Comparison of ENCODE assay signal across 22 cellular contexts in the genomic region with DNA sequence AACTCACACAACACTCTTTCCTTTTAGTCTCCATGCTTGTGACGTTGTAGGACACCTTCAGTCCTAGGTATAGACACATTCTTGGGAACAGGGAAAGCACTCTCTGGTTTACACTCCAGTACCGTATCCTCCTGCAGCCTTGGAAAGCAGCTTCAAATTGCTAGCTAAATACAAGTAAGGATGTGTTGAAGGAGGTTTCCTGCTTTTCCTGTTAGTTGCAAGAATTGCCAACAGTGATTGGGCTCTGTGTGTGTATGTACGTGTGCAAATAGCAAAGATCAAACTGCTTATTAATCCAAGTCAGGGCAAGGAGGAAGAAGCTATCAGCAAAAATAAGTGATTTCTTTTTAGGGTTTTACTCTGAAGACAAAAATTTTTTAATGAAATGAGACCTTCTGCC. TPM values are rescaled to one million over a fixed set of nuclear protein-coding genes. Genes with fewer than 3 reads are reported as not detected.
DNase-seq lines count a peak whose midpoint lies in the region; ATAC-seq and TF ChIP-seq lines count a peak whose summit lies in the region.
"Had no signal": no experiment of that assay in that cellular context is flagged by ENCODE, and none has a peak within 500 bp of the region (broad histone marks: within the 10 kb centered on the region; RNA-seq: fewer than 3 reads in every experiment).

No MANE protein-coding gene starts in this region.

- H3K36me3 Mint-ChIP-seq in GM23338 (ENCODE audit: low read depth) (no peaks in the 10 kb centered on the region), WTC11 (no peaks in the 10 kb centered on the region)
- H3K36me3 Mint-ChIP-seq in activated CD8-positive, alpha-beta T cell treated with anti-CD3 and anti-CD28 coated beads, Interleukin-2, amount 10 ng/mL, durations not matched to agents 7 days and 5 days (ENCODE audit: low read depth) = no peaks in the 10 kb centered on the region
- H3K36me3 Mint-ChIP-seq: CD14-positive monocyte; CD8-positive, alpha-beta memory T cell had no signal

- DNase-seq in GM23338 (ENCODE audit: low spot score) = peak; percentile 18
- peak; percentile 64 for DNase-seq in LNCaP clone FGC (ENCODE audit: low read depth)
- no peak for DNase-seq in WTC11 (ENCODE audit: low spot score)
- peak; percentile 14 for DNase-seq in prostate gland (ENCODE audit: low spot score)
- DNase-seq in activated CD8-positive, alpha-beta T cell treated with anti-CD3 and anti-CD28 coated beads, Interleukin-2, amount 10 ng/mL, durations not matched to agents 7 days and 5 days = no peak
- DNase-seq in esophagus muscularis mucosa (ENCODE audit: extremely low spot score) = no peak
- no peak for DNase-seq in amygdala (lab: John Stamatoyannopoulos, UW)
- DNase-seq: 8988T; ACHN; AML-193; BE2C; CD4-positive, alpha-beta T cell; CD8-positive, alpha-beta memory T cell; DMS 273 treated with DMSO at 0.1 percent for 48 hours; DMS79; EL; GDM1; GOT3; HCEC 1CT had no signal

- H3K9me3 Mint-ChIP-seq in GM23338 (no peaks in the 10 kb centered on the region), WTC11 (no peaks in the 10 kb centered on the region)
- no peaks in the 10 kb centered on the region for H3K9me3 Mint-ChIP-seq in activated CD8-positive, alpha-beta T cell treated with anti-CD3 and anti-CD28 coated beads, Interleukin-2, amount 10 ng/mL, durations not matched to agents 7 days and 5 days (ENCODE audit: insufficient read depth)
- H3K9me3 Mint-ChIP-seq: CD4-positive, alpha-beta T cell had no signal

- no peaks in the 10 kb centered on the region for H3K4me1 ChIP-seq in GM23338 (ENCODE audit: insufficient read depth)
- H3K4me1 ChIP-seq in prostate gland (replicated peaks) = no peaks in the 10 kb centered on the region
- peaks cover 9 to 27% (median 23%) of the 10 kb centered on the region in 4 donors for H3K4me1 ChIP-seq in esophagus muscularis mucosa

- peaks cover 5% of the 10 kb centered on the region for H3K4me1 Mint-ChIP-seq in GM23338
- H3K4me1 Mint-ChIP-seq in WTC11 = peaks cover 8% of the 10 kb centered on the region
- no peaks in the 10 kb centered on the region for H3K4me1 Mint-ChIP-seq in activated CD8-positive, alpha-beta T cell treated with anti-CD3 and anti-CD28 coated beads, Interleukin-2, amount 10 ng/mL, durations not matched to agents 7 days and 5 days (ENCODE audit: low read depth)
- H3K4me1 Mint-ChIP-seq: CD14-positive monocyte had no signal

- no peak overlapping the region for H3K27ac ChIP-seq in GM23338 (ENCODE audit: low read depth)
- no peak overlapping the region for H3K27ac ChIP-seq in prostate gland
- H3K27ac ChIP-seq in esophagus muscularis mucosa (replicated peaks in 1 of 4) = no peak overlapping the region
- H3K27ac ChIP-seq: A549; BLaER1 treated with 17β-estradiol and CSF1 and Interleukin-3, amounts not matched to agents 10 nM and 100 nM had no signal

- no peaks in the 10 kb centered on the region for H4K20me1 ChIP-seq in GM23338 (replicated peaks; ENCODE audit: insufficient read depth)
- H4K20me1 ChIP-seq: BLaER1 treated with 17β-estradiol and CSF1 and Interleukin-3, amounts not matched to agents 10 nM and 100 nM had no signal

- intact Hi-C loops in prostate gland (cut with DNase I) = no loop called here
- intact Hi-C loops in esophagus muscularis mucosa (cut with DNase I) = no loop called here

- H3K4me3 ChIP-seq in GM23338 (no peak overlapping the region), LNCaP clone FGC (ENCODE audit: low read depth, low read length) (no peak overlapping the region), prostate gland (no peak overlapping the region), esophagus muscularis mucosa (no peak overlapping the region)
- H3K4me3 ChIP-seq: A549; BLaER1 treated with 17β-estradiol and CSF1 and Interleukin-3, amounts not matched to agents 10 nM and 100 nM had no signal

- no peak overlapping the region for H3K4me2 ChIP-seq in GM23338
- H3K4me2 ChIP-seq: A549; BLaER1 treated with 17β-estradiol and CSF1 and Interleukin-3, amounts not matched to agents 10 nM and 100 nM had no signal

- H3K27ac Mint-ChIP-seq in GM23338 (no peak overlapping the region; the same call in 1 of the 2 replicates), WTC11 (peak overlapping the region; percentile 28; the same call in 1 of the 2 replicates)
- H3K27ac Mint-ChIP-seq in activated CD8-positive, alpha-beta T cell treated with anti-CD3 and anti-CD28 coated beads, Interleukin-2, amount 10 ng/mL, durations not matched to agents 7 days and 5 days = no peak overlapping the region
- H3K27ac Mint-ChIP-seq: CD14-positive monocyte; CD4-positive, alpha-beta T cell; CD8-positive, alpha-beta memory T cell had no signal

- H3K27me3 Mint-ChIP-seq in GM23338 (ENCODE audit: insufficient read depth, low read depth, poor library complexity) = no peaks in the 10 kb centered on the region
- peaks cover 6% of the 10 kb centered on the region; the same call in 1 of the 2 replicates for H3K27me3 Mint-ChIP-seq in WTC11 (ENCODE audit: low read depth)
- no peaks in the 10 kb centered on the region for H3K27me3 Mint-ChIP-seq in activated CD8-positive, alpha-beta T cell treated with anti-CD3 and anti-CD28 coated beads, Interleukin-2, amount 10 ng/mL, durations not matched to agents 7 days and 5 days (ENCODE audit: low read depth)

- POLR2A ChIA-PET in WTC11 (lab: Charles Lee) = no interaction called here
- POLR2A ChIA-PET in activated CD8-positive, alpha-beta T cell treated with anti-CD3 and anti-CD28 coated beads, Interleukin-2, amount 10 ng/mL, durations not matched to agents 7 days and 5 days (lab: Charles Lee) = no interaction called here

- H3K9me3 ChIP-seq in prostate gland (no peaks in the 10 kb centered on the region), esophagus muscularis mucosa (no peaks in the 10 kb centered on the region)
- H3K9me3 ChIP-seq: A549; BE2C; BLaER1 treated with 17β-estradiol and CSF1 and Interleukin-3, amounts not matched to agents 10 nM and 100 nM had no signal

- H3K79me2 ChIP-seq in GM23338 (replicated peaks; ENCODE audit: insufficient read depth) = no peaks in the 10 kb centered on the region

- WGBS in prostate gland = 44% methylated on average over 3 of the region's 3 CpGs
- 44% methylated on average over 3 of the region's 3 CpGs for WGBS in esophagus muscularis mucosa

- 0 out of 2 replicates have a peak overlapping the region, but pooled peaks have one; percentile 16 for H2AFZ ChIP-seq in GM23338

- H3K36me3 ChIP-seq in GM23338 (ENCODE audit: insufficient read depth) (no peaks in the 10 kb centered on the region), prostate gland (no peaks in the 10 kb centered on the region), esophagus muscularis mucosa (no peaks in the 10 kb centered on the region)
- H3K36me3 ChIP-seq: BE2C; BLaER1 treated with 17β-estradiol and CSF1 and Interleukin-3, amounts not matched to agents 10 nM and 100 nM had no signal

- no peaks in the 10 kb centered on the region for H3K9me2 ChIP-seq in GM23338 (ENCODE audit: insufficient read depth)

- no peak for TF ChIP-seq EP300 in esophagus muscularis mucosa (IDR thresholded peaks at IDR 0.05)

- no peak overlapping the region for H3K4me3 Mint-ChIP-seq in GM23338
- H3K4me3 Mint-ChIP-seq in WTC11 = no peak overlapping the region
- H3K4me3 Mint-ChIP-seq in activated CD8-positive, alpha-beta T cell treated with anti-CD3 and anti-CD28 coated beads, Interleukin-2, amount 10 ng/mL, durations not matched to agents 7 days and 5 days = no peak overlapping the region
- H3K4me3 Mint-ChIP-seq: CD14-positive monocyte; CD4-positive, alpha-beta T cell; CD8-positive, alpha-beta memory T cell had no signal

- TF ChIP-seq CTCF in GM23338 (conservative IDR thresholded peaks at IDR 0.05; ENCODE audit: low read depth in 2 of 2) = no peak
- TF ChIP-seq CTCF in LNCaP clone FGC (IDR thresholded peaks at IDR 0.05; ENCODE audit: control insufficient read depth, extremely low read depth, insufficient read depth) = no peak
- TF ChIP-seq CTCF in WTC11 (IDR thresholded peaks at IDR 0.05) = no peak
- TF ChIP-seq CTCF in prostate gland (IDR thresholded peaks at IDR 0.05) = no peak
- TF ChIP-seq CTCF in esophagus muscularis mucosa (IDR thresholded peaks at IDR 0.05) = no peak

- TF ChIP-seq POLR2A in prostate gland (IDR thresholded peaks at IDR 0.05) (no peak), esophagus muscularis mucosa (IDR thresholded peaks at IDR 0.05; ENCODE audit: low read depth) (no peak)

- H3K27me3 ChIP-seq in GM23338 (ENCODE audit: insufficient read depth) (no peaks in the 10 kb centered on the region), prostate gland (replicated peaks; ENCODE audit: insufficient read depth) (no peaks in the 10 kb centered on the region), esophagus muscularis mucosa (no peaks in the 10 kb centered on the region)
- H3K27me3 ChIP-seq: BE2C; BLaER1 treated with 17β-estradiol and CSF1 and Interleukin-3, amounts not matched to agents 10 nM and 100 nM had no signal

- no peaks in the 10 kb centered on the region for H3F3A ChIP-seq in GM23338 (replicated peaks; ENCODE audit: low read depth)

- CTCF ChIA-PET in WTC11 (lab: Charles Lee) = interaction anchor here (0.6 kb wide), 1 partner anchor 370 kb away, joined by 3 read pairs; no protein-coding TSS in a partner anchor
- CTCF ChIA-PET in activated CD8-positive, alpha-beta T cell treated with anti-CD3 and anti-CD28 coated beads, Interleukin-2, amount 10 ng/mL, durations not matched to agents 7 days and 5 days (lab: Charles Lee) = no interaction called here

- ATAC-seq in GM23338 (no peak), WTC11 (no peak)
- ATAC-seq in activated CD8-positive, alpha-beta T cell treated with anti-CD3 and anti-CD28 coated beads, Interleukin-2, amount 10 ng/mL, durations not matched to agents 7 days and 5 days = no peak
- ATAC-seq: A549 had no signal

TF ChIP-seq in GM23338, 12 proteins besides CTCF, POLR2A, EP300 and RAD21 (continues in another document):
- TF ChIP-seq ZNF331 (CRISPR knock-in tag; IDR thresholded peaks at IDR 0.05; ENCODE audit: low read depth) (no peak), EZH2phosphoT487 (IDR thresholded peaks at IDR 0.05; ENCODE audit: unreplicated experiment) (no peak), EZH2 (IDR thresholded peaks at IDR 0.05; ENCODE audit: low read depth, unreplicated experiment) (no peak), ZNF114 (CRISPR knock-in tag; IDR thresholded peaks at IDR 0.05) (no peak)

TF ChIP-seq in WTC11, 78 proteins besides CTCF, POLR2A, EP300 and RAD21 (continues in another document):
- TF ChIP-seq KAT7 (CRISPR knock-in tag; IDR thresholded peaks at IDR 0.05; ENCODE audit: borderline replicate concordance) = no peak
- TF ChIP-seq, protein P1, sequence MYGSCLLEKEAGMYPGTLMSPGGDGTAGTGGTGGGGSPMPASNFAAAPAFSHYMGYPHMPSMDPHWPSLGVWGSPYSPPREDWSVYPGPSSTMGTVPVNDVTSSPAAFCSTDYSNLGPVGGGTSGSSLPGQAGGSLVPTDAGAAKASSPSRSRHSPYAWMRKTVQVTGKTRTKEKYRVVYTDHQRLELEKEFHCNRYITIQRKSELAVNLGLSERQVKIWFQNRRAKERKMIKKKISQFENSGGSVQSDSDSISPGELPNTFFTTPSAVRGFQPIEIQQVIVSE (CRISPR knock-in tag; IDR thresholded peaks at IDR 0.05; ENCODE audit: borderline replicate concordance) = no peak

RNA-seq across cellular contexts. Expression of a gene that starts 37.0 kb away (rescaled TPM):
- total RNA-seq in GM23338 (2014; rRNA removed; shearing (Covaris generic)) = 57.1 and 91.0 TPM in 2 replicates
- 32.0 and 36.6 TPM in 2 replicates for polyA plus RNA-seq in GM23338 (2016; fragmentation: Nextera tagmentation; extraction: Ambion mirVana)
- total RNA-seq in WTC11 (2021) (49.6 to 50.8 TPM (median 50.0 TPM) in 3 replicates), prostate gland (10 to 100 TPM; 25.0 to 55.2 TPM), esophagus muscularis mucosa (10 to 100 TPM; 18.5 to 44.9 (median 34.2) TPM)
- total RNA-seq in activated CD8-positive, alpha-beta T cell treated with anti-CD3 and anti-CD28 coated beads, Interleukin-2, amount 10 ng/mL, durations not matched to agents 7 days and 5 days = 10 to 100 TPM; 15.2 to 16.3 TPM

Comparison
In these comparisons a context has a peak if more than half of its experiments do, and no peak if none do; other contexts are left out.
1. DNase-seq: peak in GM23338 (single experiment), LNCaP clone FGC (single experiment) and prostate gland (single experiment); none in WTC11 (single experiment), activated CD8-positive, alpha-beta T cell treated with anti-CD3 and anti-CD28 coated beads, Interleukin-2, amount 10 ng/mL, durations not matched to agents 7 days and 5 days (single experiment), esophagus muscularis mucosa (single experiment) and amygdala (0 of 56).